In genomic region chr3:153746211-153746610, GRCh38 we compare ENCODE assay signal across 21 cellular contexts.
"Had no signal": no experiment of that assay in that cellular context is flagged by ENCODE, and none has a peak within 500 bp of the region (broad histone marks: within the 10 kb centered on the region; RNA-seq: fewer than 3 reads in every experiment).

No MANE protein-coding gene starts in this region.

- H3K9me3 Mint-ChIP-seq: naive B cell, nephron had no signal

- H3K36me3 ChIP-seq: sigmoid colon had no signal

- H3K9me3 ChIP-seq: sigmoid colon had no signal

- H3K27me3 Mint-ChIP-seq: naive B cell had no signal

- H3K36me3 Mint-ChIP-seq: naive B cell had no signal

- H3K27ac Mint-ChIP-seq: naive B cell, nephron had no signal

- H3K4me1 ChIP-seq: parathyroid adenoma had no signal

- DNase-seq: dorsolateral prefrontal cortex; effector CD8-positive, alpha-beta T cell; foreskin melanocyte; head of caudate nucleus; kidney; left cardiac atrium; left ventricle myocardium superior; mesenchymal stem cell; midbrain; naive B cell; occipital lobe; sigmoid colon; stimulated activated CD4-positive, alpha-beta T cell treated with anti-CD3 and anti-CD28 coated beads, Interleukin-12 subunit alpha, Interleukin-12 subunit beta, amount 100 ng/mL, for 4 hours; stimulated activated naive CD4-positive, alpha-beta T cell treated with Interleukin-2 at 50 U/mL for 16 hours; trophoblast cell had no signal

- ATAC-seq: left cardiac atrium, left ventricle myocardium superior had no signal

- H3K4me3 Mint-ChIP-seq: naive B cell, nephron had no signal

- H3K4me3 ChIP-seq: coronary artery, dorsolateral prefrontal cortex, hepatocyte, lung, sigmoid colon, skin epidermis had no signal

- H3K4me1 Mint-ChIP-seq: naive B cell, nephron had no signal
